25 cellular contexts compared by ENCODE assay signal in the genomic region with DNA sequence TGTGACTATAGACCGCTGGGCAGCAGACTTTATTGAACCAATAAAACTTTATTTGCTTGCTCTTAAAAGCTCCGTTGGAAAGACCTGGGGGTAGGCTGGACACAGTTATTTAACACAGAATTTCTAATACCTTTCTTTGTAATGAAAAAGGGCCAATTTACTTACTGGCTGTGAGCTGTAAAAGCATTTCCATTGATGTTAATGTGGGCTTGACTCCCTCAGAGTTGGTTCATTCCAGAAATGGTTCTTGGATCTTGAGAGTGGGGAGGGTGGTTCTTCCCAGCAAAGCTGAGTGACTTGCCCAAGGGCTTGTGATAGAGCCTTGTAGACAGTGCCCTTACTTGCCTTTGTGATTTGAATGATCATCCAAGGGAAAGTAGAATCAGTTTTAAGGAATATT.
A peak's percentile ranks its signal among the peaks of the same experiment; 100 is the strongest.
DNase-seq lines count a peak whose midpoint lies in the region; ATAC-seq, FAIRE-seq and TF ChIP-seq lines count a peak whose summit lies in the region.
"Had no signal": no experiment of that assay in that cellular context is flagged by ENCODE, and none has a peak within 500 bp of the region (broad histone marks: within the 10 kb centered on the region; RNA-seq: fewer than 3 reads in every experiment).

No MANE protein-coding gene starts in this region.

- H3K27me3 Mint-ChIP-seq in GM23338 (ENCODE audit: insufficient read depth, low read depth, poor library complexity) (peaks cover 12% of the 10 kb centered on the region), nephron (ENCODE audit: low read depth) (no peaks in the 10 kb centered on the region)

- H3K36me3 ChIP-seq in GM23338 (ENCODE audit: insufficient read depth) (no peaks in the 10 kb centered on the region), HUES64 (ENCODE audit: insufficient read depth, low read length) (peaks cover 9% of the 10 kb centered on the region), GM12878 (ENCODE audit: control insufficient read depth in 2 of 2, insufficient read depth in 2 of 2, low read length in 1 of 2) (no peaks in the 10 kb centered on the region), testis (ENCODE audit: low read depth, missing control alignments) (no peaks in the 10 kb centered on the region), ovary (no peaks in the 10 kb centered on the region)
- H3K36me3 ChIP-seq: SJSA1 had no signal

- RAD21 ChIA-PET in GM12878 (lab: Charles Lee; ENCODE audit: unreplicated experiment): no interaction called here

- BruUV-seq in GM12878 (replicated peaks; lab: Mats Ljungman, UMichigan): no TSS peak

- H3K4me1 Mint-ChIP-seq in GM23338 (peaks cover 62% of the 10 kb centered on the region), nephron (peaks cover 17% of the 10 kb centered on the region)
- H3K4me1 Mint-ChIP-seq: B cell had no signal

- no peak overlapping the region for H2AFZ ChIP-seq in GM23338
- H2AFZ ChIP-seq in GM12878 (ENCODE audit: control insufficient read depth, low read depth, low read length): no peak overlapping the region

- no peak for DNase-seq in GM23338 (ENCODE audit: low spot score)
- no peak for DNase-seq in GM12878 (ENCODE audit: low read depth, low spot score)
- no peak for DNase-seq in GM19240 (ENCODE audit: insufficient read length, low spot score)
- DNase-seq in hippocampal formation (lab: John Stamatoyannopoulos, UW): no peak
- no peak for DNase-seq in testis
- no peak for DNase-seq in ovary
- DNase-seq: DMS79; NCI-H1092 treated with DMSO at 0.1 percent for 48 hours; NCI-H146; NCI-H2029 treated with DMSO at 0.1 percent for 48 hours; NCI-H226; NCI-H510A treated with DMSO at 0.1 percent for 48 hours; NCI-H774; NK-92 treated with Interleukin-12 subunit alpha and Interleukin-12 subunit beta, amount 100 ng/mL, for 24 hours had no signal

- SMC1A ChIA-PET in GM12878 (lab: Charles Lee; ENCODE audit: uncharacterized antibody, unreplicated experiment): no interaction called here

- no peak for TF ChIP-seq RAD21 in GM12878 (IDR thresholded peaks at IDR 0.05; ENCODE audit: insufficient read depth, low read depth, low read length)

- peaks cover 45% of the 10 kb centered on the region for H3K36me3 Mint-ChIP-seq in GM23338 (ENCODE audit: low read depth)
- peaks cover 68% of the 10 kb centered on the region for H3K36me3 Mint-ChIP-seq in nephron (ENCODE audit: low read depth)
- H3K36me3 Mint-ChIP-seq: CD14-positive monocyte had no signal

- in situ Hi-C loops in GM12878 (cut with MboI): no loop called here

- H3K9ac ChIP-seq in HUES64 (ENCODE audit: low read depth, low read length): no peak overlapping the region
- H3K9ac ChIP-seq in GM12878 (ENCODE audit: control insufficient read depth, insufficient read depth, low read length): no peak overlapping the region

- peak overlapping the region; percentile 93 for H3K27ac Mint-ChIP-seq in GM23338
- peak overlapping the region; percentile 28 to 61 (median 36) for H3K27ac Mint-ChIP-seq in nephron
- H3K27ac Mint-ChIP-seq: B cell, CD14-positive monocyte had no signal

- H3K9me2 ChIP-seq in GM23338 (ENCODE audit: insufficient read depth): no peaks in the 10 kb centered on the region

- H3K4me2 ChIP-seq in GM23338 (peak overlapping the region; percentile 26), GM12878 (ENCODE audit: control insufficient read depth, insufficient read depth) (no peak overlapping the region)

- FAIRE-seq in GM12878 (lab: Jason Lieb, UNC): no peak
- FAIRE-seq: A204.1, D721Med, HepG2, K562, RCC 7860 had no signal

- intact Hi-C loops in GM12878 (cut with micrococcal nuclease; ENCODE audit: unreplicated experiment): no loop called here
- intact Hi-C loops in testis (cut with DNase I; ENCODE audit: low total_unique reads): no loop called here
- intact Hi-C loops in ovary (cut with DNase I): no loop called here

- H3K4me3 Mint-ChIP-seq in GM23338: peak overlapping the region; percentile 14; the same call in 1 of the 3 replicates
- H3K4me3 Mint-ChIP-seq in nephron: no peak overlapping the region
- H3K4me3 Mint-ChIP-seq: B cell, CD14-positive monocyte had no signal

- ATAC-seq in GM23338: no peak
- ATAC-seq in GM12878: no peak
- ATAC-seq: HCT116, HepG2, K562 had no signal

- CTCF ChIA-PET in GM12878 (lab: Yijun Ruan, JAX): no interaction called here

- WGBS in HUES64: no CpG with 5 or more reads among the region's 2 CpGs
- WGBS in GM12878 (ENCODE audit: insufficient coverage, insufficient replicate concordance, low lambda C conversion rate, missing lambda C conversion rate): 38% methylated on average over 2 of the region's 2 CpGs
- 84 to 89% methylated on average over 2 of the region's 2 CpGs for WGBS in testis, 2 donors
- WGBS in ovary, 3 donors: 94 to 95% (median 95%) methylated on average over 2 of the region's 2 CpGs

- peak overlapping the region; percentile 85 for H3K27ac ChIP-seq in GM23338 (ENCODE audit: low read depth)
- peak overlapping the region; percentile 84 for H3K27ac ChIP-seq in HUES64 (ENCODE audit: low read depth, low read length)
- no peak overlapping the region for H3K27ac ChIP-seq in GM12878 (ENCODE audit: control insufficient read depth, insufficient read depth)
- no peak overlapping the region for H3K27ac ChIP-seq in testis
- H3K27ac ChIP-seq in ovary: no peak overlapping the region
- H3K27ac ChIP-seq: SJSA1 had no signal

- H3K27me3 ChIP-seq in GM23338 (ENCODE audit: insufficient read depth) (no peaks in the 10 kb centered on the region), HUES64 (ENCODE audit: insufficient read depth, low read length) (no peaks in the 10 kb centered on the region), GM12878 (replicated peaks in 1 of 2; ENCODE audit: control insufficient read depth in 2 of 2, insufficient read depth in 2 of 2, low read length in 1 of 2) (no peaks in the 10 kb centered on the region), testis (no peaks in the 10 kb centered on the region), ovary (no peaks in the 10 kb centered on the region)
- H3K27me3 ChIP-seq: SJSA1 had no signal

- TF ChIP-seq POLR2A in GM12878 (IDR thresholded peaks at IDR 0.05; ENCODE audit: low read depth, low read length) (no peak), testis (IDR thresholded peaks at IDR 0.05) (no peak), ovary (IDR thresholded peaks at IDR 0.05) (no peak)

- POLR2A ChIA-PET in GM12878 (lab: Charles Lee): interaction anchor here (0.5 kb wide), 1 partner anchor 229 kb away, joined by 5 read pairs; no protein-coding TSS in a partner anchor

- peak overlapping the region; percentile 8; the same call in 1 of the 2 replicates for H3K4me3 ChIP-seq in GM23338
- 0 out of 2 replicates have a peak overlapping the region, but pooled peaks have one; percentile 9 for H3K4me3 ChIP-seq in HUES64 (ENCODE audit: low read length)
- no peak overlapping the region for H3K4me3 ChIP-seq in GM12878
- H3K4me3 ChIP-seq in testis: no peak overlapping the region
- no peak overlapping the region for H3K4me3 ChIP-seq in ovary
- H3K4me3 ChIP-seq: K562, SJSA1 had no signal

- peaks cover 11% of the 10 kb centered on the region for H3F3A ChIP-seq in GM23338 (replicated peaks; ENCODE audit: low read depth)

- peaks cover 53% of the 10 kb centered on the region for H3K4me1 ChIP-seq in GM23338 (ENCODE audit: insufficient read depth)
- H3K4me1 ChIP-seq in HUES64 (ENCODE audit: insufficient read depth, low read length): peaks cover 45% of the 10 kb centered on the region
- no peaks in the 10 kb centered on the region; the same call in 1 of the 2 replicates for H3K4me1 ChIP-seq in GM12878 (ENCODE audit: control insufficient read depth, insufficient read depth, low read length)
- H3K4me1 ChIP-seq in testis: no peaks in the 10 kb centered on the region
- H3K4me1 ChIP-seq in ovary (ENCODE audit: insufficient read depth): peaks cover 1% of the 10 kb centered on the region
- H3K4me1 ChIP-seq: SJSA1 had no signal

- H4K20me1 ChIP-seq in GM23338 (replicated peaks; ENCODE audit: insufficient read depth) (no peaks in the 10 kb centered on the region; the same call in 1 of the 2 replicates), GM12878 (ENCODE audit: control insufficient read depth, insufficient read depth) (no peaks in the 10 kb centered on the region)

- no peaks in the 10 kb centered on the region for H3K9me3 ChIP-seq in HUES64 (ENCODE audit: insufficient read depth, low read depth, low read length)
- H3K9me3 ChIP-seq in GM12878 (replicated peaks; ENCODE audit: control insufficient read depth, insufficient read depth, low read length): no peaks in the 10 kb centered on the region
- no peaks in the 10 kb centered on the region for H3K9me3 ChIP-seq in testis
- no peaks in the 10 kb centered on the region for H3K9me3 ChIP-seq in ovary
- H3K9me3 ChIP-seq: SJSA1 had no signal

- TF ChIP-seq EP300 in GM12878 (IDR thresholded peaks at IDR 0.05; ENCODE audit: borderline replicate concordance in 1 of 2, control insufficient read depth in 1 of 2, low read depth in 2 of 2, low read length in 2 of 2): no peak
- TF ChIP-seq EP300 in ovary (IDR thresholded peaks at IDR 0.05): no peak

- H3K79me2 ChIP-seq in GM23338 (replicated peaks; ENCODE audit: insufficient read depth) (peaks cover 88% of the 10 kb centered on the region), GM12878 (ENCODE audit: control insufficient read depth, insufficient read depth, low read length) (no peaks in the 10 kb centered on the region)

- TF ChIP-seq CTCF in GM23338 (conservative IDR thresholded peaks at IDR 0.05; ENCODE audit: low read depth in 2 of 2): no peak
- TF ChIP-seq CTCF in GM12878 (IDR thresholded peaks at IDR 0.05 in 2 of 3, conservative IDR thresholded peaks at IDR 0.05 in 1 of 3; ENCODE audit: control insufficient read depth in 2 of 3, extremely low read depth in 1 of 3, insufficient read depth in 1 of 3, low read depth in 3 of 3, low read length in 3 of 3): no peak
- no peak for TF ChIP-seq CTCF in nephron (IDR thresholded peaks at IDR 0.05; ENCODE audit: unreplicated experiment in 3 of 3)
- TF ChIP-seq CTCF in testis (IDR thresholded peaks at IDR 0.05): no peak
- TF ChIP-seq CTCF in ovary (IDR thresholded peaks at IDR 0.05): no peak

- H3K9me3 Mint-ChIP-seq in GM23338 (peaks cover 3% of the 10 kb centered on the region; the same call in 1 of the 3 replicates), nephron (peaks cover 5% of the 10 kb centered on the region)

TF ChIP-seq in GM23338, 12 proteins besides CTCF, POLR2A, EP300 and RAD21 (continues in another document):
- TF ChIP-seq ZNF331 (CRISPR knock-in tag; IDR thresholded peaks at IDR 0.05; ENCODE audit: low read depth): no peak
- TF ChIP-seq EZH2phosphoT487 (IDR thresholded peaks at IDR 0.05; ENCODE audit: unreplicated experiment): no peak
- TF ChIP-seq NANOG (IDR thresholded peaks at IDR 0.05; ENCODE audit: borderline replicate concordance): peak; percentile 48; the same call in 1 of the 2 replicates

Comparison
In these comparisons a context has a peak if more than half of its experiments do, and no peak if none do; other contexts are left out.
1. H3K27ac ChIP-seq: peak in GM23338 (single experiment) and HUES64 (single experiment); none in GM12878 (single experiment), testis (0 of 2) and ovary (0 of 2).
2. H3K4me3 ChIP-seq: peak in GM23338 (single experiment) and HUES64 (single experiment); none in GM12878 (single experiment), testis (0 of 2) and ovary (single experiment).